ENCODE assay signal across 8 cellular contexts in the genomic region with DNA sequence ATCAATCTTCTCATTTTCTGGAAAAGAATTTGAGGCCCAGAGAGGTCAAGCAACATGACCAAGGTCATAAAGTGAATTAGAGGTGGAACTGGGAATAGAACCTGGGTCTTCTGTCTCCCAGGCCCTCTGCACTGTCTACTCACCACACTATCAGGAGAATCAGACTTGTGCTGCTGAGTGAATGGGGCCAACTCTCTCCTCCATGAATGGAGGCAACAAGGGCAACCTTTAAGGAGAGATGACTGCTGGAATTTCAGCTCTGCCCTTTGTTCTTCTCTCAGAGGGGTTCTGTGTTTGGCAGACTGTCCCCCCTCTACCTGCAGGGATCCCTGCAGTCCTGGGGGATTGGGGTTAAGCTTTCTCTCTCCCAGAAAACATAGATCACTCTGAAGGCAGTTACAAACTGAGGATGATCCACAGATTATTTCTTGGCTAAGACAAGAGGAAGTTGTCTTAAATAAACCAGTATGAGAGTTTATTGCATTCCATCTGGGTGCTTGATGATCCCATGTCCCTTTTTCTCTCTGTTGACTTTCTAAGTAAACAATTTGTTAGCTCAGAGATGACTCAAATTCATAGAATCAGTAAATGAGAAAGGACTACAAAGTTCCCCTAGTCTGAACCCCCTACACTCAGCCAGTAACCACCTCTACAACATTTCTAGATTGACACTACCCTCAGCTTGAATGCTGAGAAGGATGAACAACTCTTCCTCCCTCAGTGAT.
DNase-seq lines count a peak whose midpoint lies in the region; ATAC-seq and TF ChIP-seq lines count a peak whose summit lies in the region.

No MANE protein-coding gene starts in this region.

- H3K4me3 ChIP-seq in heart right ventricle (no peak overlapping the region), WI38 (ENCODE audit: low read depth, low read length) (peak overlapping the region; percentile 2; the same call in 1 of the 2 replicates), smooth muscle cell (no peak overlapping the region), HAP-1 (no peak overlapping the region)

- H3K27ac ChIP-seq in heart right ventricle, result peak overlapping the region; percentile 79 to 95 (median 88)
- peak overlapping the region; percentile 98 for H3K27ac ChIP-seq in smooth muscle cell (ENCODE audit: low read depth)

- H4K20me1 ChIP-seq in smooth muscle cell (ENCODE audit: low read depth), result no peaks in the 10 kb centered on the region

- peak overlapping the region; percentile 57 for H3K4me2 ChIP-seq in smooth muscle cell

- intact Hi-C loops in heart right ventricle (cut with DNase I) (loop anchor here in 3 of 10 donors (5.0 to 10.0 kb wide), 6 partner anchors 62 to 602 kb away; a partner anchor contains a TSS), Right ventricle myocardium inferior (cut with DNase I) (loop anchor here (2.0 to 10.0 kb wide), 4 partner anchors 108 to 442 kb away; a partner anchor contains a TSS)

- H2AFZ ChIP-seq in smooth muscle cell (ENCODE audit: low read depth), result no peak overlapping the region

- ATAC-seq in heart right ventricle, result peak in 1 of 8 donors; percentile 2
- ATAC-seq in Right ventricle myocardium inferior, result no peak

- TF ChIP-seq CTCF in heart right ventricle (IDR thresholded peaks at IDR 0.05) (no peak), WI38 (IDR thresholded peaks at IDR 0.05; ENCODE audit: low read depth, low read length) (no peak), smooth muscle cell (IDR thresholded peaks at IDR 0.05; ENCODE audit: borderline replicate concordance, insufficient read depth, poor library complexity, severe bottlenecking) (no peak)

- no peaks in the 10 kb centered on the region for H3K79me2 ChIP-seq in smooth muscle cell (ENCODE audit: low read depth)

- peaks cover 13% of the 10 kb centered on the region for H3F3A ChIP-seq in smooth muscle cell (ENCODE audit: low read depth)

- H3K4me1 ChIP-seq in heart right ventricle (peaks cover 18 to 47% (median 38%) of the 10 kb centered on the region in 9 donors), smooth muscle cell (ENCODE audit: low read depth) (peaks cover 24% of the 10 kb centered on the region), HAP-1 (peaks cover 6% of the 10 kb centered on the region; the same call in 1 of the 2 replicates)

- DNase-seq in heart right ventricle (no peak), Right ventricle myocardium inferior (ENCODE audit: missing footprints) (no peak), glomerular visceral epithelial cell (ENCODE audit: extremely low spot score) (peak; percentile 28), smooth muscle cell (lab: John Stamatoyannopoulos, UW; ENCODE audit: unreplicated experiment) (no peak), NCI-H524 treated with DMSO at 0.1 percent for 48 hours (lab: John Stamatoyannopoulos, UW) (no peak), HAP-1 (ENCODE audit: low spot score in 2 of 2) (no peak)
- no peak for DNase-seq in activated CD4-positive, CD25-positive, alpha-beta regulatory T cell (lab: John Stamatoyannopoulos, UW)

- H3K9me3 ChIP-seq in heart right ventricle, result peaks cover 0 to 11% (median 0%) of the 10 kb centered on the region in 11 donors
- H3K9me3 ChIP-seq in smooth muscle cell (replicated peaks; ENCODE audit: low read depth), result no peaks in the 10 kb centered on the region
- no peaks in the 10 kb centered on the region for H3K9me3 ChIP-seq in HAP-1

- H3K36me3 ChIP-seq in heart right ventricle (no peaks in the 10 kb centered on the region), smooth muscle cell (ENCODE audit: low read depth) (no peaks in the 10 kb centered on the region), HAP-1 (replicated peaks) (no peaks in the 10 kb centered on the region)

- peak overlapping the region; percentile 86 for H3K9ac ChIP-seq in smooth muscle cell (ENCODE audit: low read depth)

- in situ Hi-C loops in HAP-1 (cut with MboI; ENCODE audit: low sequenced_read_pairs), result no loop called here

- H3K27me3 ChIP-seq in heart right ventricle, result no peaks in the 10 kb centered on the region
- H3K27me3 ChIP-seq in smooth muscle cell (ENCODE audit: low read depth), result no peaks in the 10 kb centered on the region
- no peaks in the 10 kb centered on the region for H3K27me3 ChIP-seq in HAP-1 (ENCODE audit: low read depth)
